Comparison of ENCODE assay signal across 11 cellular contexts in the genomic region with DNA sequence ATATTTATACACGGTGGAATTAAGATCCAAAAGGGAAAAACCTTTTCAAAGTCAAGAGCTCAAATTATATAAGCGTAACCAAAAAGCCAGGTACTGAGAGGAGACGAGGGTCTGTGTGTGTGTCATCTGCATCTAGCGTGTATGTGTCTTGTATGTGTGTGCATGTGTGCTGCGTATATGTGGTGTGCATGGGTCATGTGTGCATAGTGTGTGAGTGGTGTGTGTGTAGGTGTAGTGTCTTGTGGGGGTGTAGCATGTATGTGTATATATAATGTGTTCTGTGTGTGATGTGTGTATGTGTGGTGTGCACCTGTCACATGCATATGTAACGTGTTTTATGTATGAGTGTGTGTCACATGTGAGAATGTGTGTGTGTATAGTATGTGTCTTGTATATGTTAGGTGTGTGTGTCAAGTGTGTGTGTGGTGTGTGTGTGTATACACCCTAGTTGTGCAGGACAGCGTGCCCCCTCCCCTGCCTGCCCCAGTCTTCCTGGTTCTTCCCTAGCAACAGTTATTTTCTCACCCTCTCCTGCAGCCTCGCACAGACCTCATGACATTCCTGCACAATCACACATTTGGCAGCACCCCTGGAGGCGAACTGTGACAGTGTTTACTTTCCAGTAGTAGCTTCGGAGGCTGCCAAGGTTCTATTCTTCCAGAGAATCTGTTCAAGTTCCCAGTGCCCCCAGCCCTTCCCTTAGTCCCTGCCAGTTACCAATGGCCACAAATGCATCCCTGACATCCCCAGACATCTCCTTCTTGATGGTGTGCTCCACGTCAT. TPM values are rescaled to one million over a fixed set of nuclear protein-coding genes. Genes with fewer than 3 reads are reported as not detected.
A peak's percentile ranks its signal among the peaks of the same experiment; 100 is the strongest.
DNase-seq lines count a peak whose midpoint lies in the region; ATAC-seq, FAIRE-seq and TF ChIP-seq lines count a peak whose summit lies in the region.
"Had no signal": no experiment of that assay in that cellular context is flagged by ENCODE, and none has a peak within 500 bp of the region (broad histone marks: within the 10 kb centered on the region; RNA-seq: fewer than 3 reads in every experiment).

No MANE protein-coding gene starts in this region.

- H3K9me3 ChIP-seq in body of pancreas (no peaks in the 10 kb centered on the region), gastrocnemius medialis (no peaks in the 10 kb centered on the region), ovary (no peaks in the 10 kb centered on the region)

- H3K9me3 Mint-ChIP-seq in natural killer cell treated with Interleukin-12 subunit alpha and Interleukin-12 subunit beta and Interleukin-15 and Interleukin-18, amount 100 ng/mL, for 72 hours = no peaks in the 10 kb centered on the region
- H3K9me3 Mint-ChIP-seq: activated B cell treated with CpG ODN at 0.5 μM for 24 hours had no signal

- no peaks in the 10 kb centered on the region for H3K27me3 Mint-ChIP-seq in natural killer cell treated with Interleukin-12 subunit alpha and Interleukin-12 subunit beta and Interleukin-15 and Interleukin-18, amount 100 ng/mL, for 72 hours
- H3K27me3 Mint-ChIP-seq: activated B cell treated with CpG ODN at 0.5 μM for 24 hours had no signal

- ATAC-seq in body of pancreas (peak; percentile 96), left ventricle myocardium superior (peak; percentile 78), gastrocnemius medialis (peak in 1 of 2 donors; percentile 55), HG03097 (IDR thresholded peaks at IDR 0.05; ENCODE audit: low FRiP score, unreplicated experiment) (no peak)
- ATAC-seq in natural killer cell treated with Interleukin-12 subunit alpha and Interleukin-12 subunit beta and Interleukin-15 and Interleukin-18, amount 100 ng/mL, for 72 hours = no peak

- peaks cover 13 to 23% of the 10 kb centered on the region in 2 donors for H3K4me1 Mint-ChIP-seq in natural killer cell treated with Interleukin-12 subunit alpha and Interleukin-12 subunit beta and Interleukin-15 and Interleukin-18, amount 100 ng/mL, for 72 hours (ENCODE audit: low read depth in 2 of 2)

- H3K4me3 ChIP-seq in body of pancreas (no peak overlapping the region), gastrocnemius medialis (no peak overlapping the region), ovary (no peak overlapping the region)

- TF ChIP-seq EP300 in ovary (IDR thresholded peaks at IDR 0.05) = no peak

- TF ChIP-seq POLR2A in GM12891 (IDR thresholded peaks at IDR 0.05; ENCODE audit: low read depth, low read length) (no peak), body of pancreas (IDR thresholded peaks at IDR 0.05) (no peak), gastrocnemius medialis (IDR thresholded peaks at IDR 0.05) (no peak), ovary (IDR thresholded peaks at IDR 0.05) (no peak)

- H3K36me3 Mint-ChIP-seq in natural killer cell treated with Interleukin-12 subunit alpha and Interleukin-12 subunit beta and Interleukin-15 and Interleukin-18, amount 100 ng/mL, for 72 hours = peaks cover 24% of the 10 kb centered on the region

- peak overlapping the region in 1 of 2 donors; percentile 2 for H3K27ac Mint-ChIP-seq in natural killer cell treated with Interleukin-12 subunit alpha and Interleukin-12 subunit beta and Interleukin-15 and Interleukin-18, amount 100 ng/mL, for 72 hours
- H3K27ac Mint-ChIP-seq: activated B cell treated with CpG ODN at 0.5 μM for 24 hours had no signal

- TF ChIP-seq CTCF in body of pancreas (IDR thresholded peaks at IDR 0.05) (peak in 4 of 7 experiments; percentile 48 to 58 (median 51)), gastrocnemius medialis (IDR thresholded peaks at IDR 0.05 in 4 of 5, conservative IDR thresholded peaks at IDR 0.05 in 1 of 5) (no peak), ovary (IDR thresholded peaks at IDR 0.05) (no peak)

- intact Hi-C loops in body of pancreas (cut with DNase I) (loop anchor here (5.0 kb wide), 1 partner anchor 36 kb away; no protein-coding TSS in a partner anchor), left ventricle myocardium superior (cut with micrococcal nuclease) (no loop called here), gastrocnemius medialis (cut with DNase I; ENCODE audit: low total_unique reads) (no loop called here), ovary (cut with DNase I) (loop anchor here in 3 of 4 donors (2.0 to 10.0 kb wide), 4 partner anchors 36 to 103 kb away; no protein-coding TSS in a partner anchor)

- H3K27me3 ChIP-seq in body of pancreas (no peaks in the 10 kb centered on the region), gastrocnemius medialis (no peaks in the 10 kb centered on the region), ovary (no peaks in the 10 kb centered on the region)

- H3K27ac ChIP-seq in body of pancreas (peak overlapping the region; percentile 77 to 86 (median 82)), gastrocnemius medialis (peak overlapping the region; percentile 58 to 88 (median 79)), ovary (no peak overlapping the region)

- H3K4me1 ChIP-seq in body of pancreas (peaks cover 55% of the 10 kb centered on the region), gastrocnemius medialis (peaks cover 39 to 45% of the 10 kb centered on the region in 2 donors), ovary (ENCODE audit: insufficient read depth) (peaks cover 18% of the 10 kb centered on the region)

- in situ Hi-C loops in gastrocnemius medialis (cut with MboI; ENCODE audit: low sequenced_read_pairs in 4 of 4) = no loop called here

- H3K36me3 ChIP-seq in body of pancreas (replicated peaks in 1 of 2; ENCODE audit: insufficient read depth in 1 of 2, low read depth in 2 of 2) = no peaks in the 10 kb centered on the region
- peaks cover 0 to 27% of the 10 kb centered on the region in 2 donors for H3K36me3 ChIP-seq in gastrocnemius medialis
- H3K36me3 ChIP-seq in ovary = no peaks in the 10 kb centered on the region

- DNase-seq in GM12891 (ENCODE audit: insufficient read length, low spot score) (no peak), body of pancreas (peak; percentile 89 to 96 (median 94)), left ventricle myocardium superior (peak; percentile 67), gastrocnemius medialis (peak in 1 of 2 donors; percentile 55), ovary (no peak), NCI-H1436 treated with DMSO at 0.1 percent for 48 hours (lab: John Stamatoyannopoulos, UW) (no peak)
- no peak for DNase-seq in natural killer cell treated with Interleukin-12 subunit alpha and Interleukin-12 subunit beta and Interleukin-15 and Interleukin-18, amount 100 ng/mL, for 72 hours (ENCODE audit: low spot score)
- DNase-seq: activated B cell treated with CpG ODN at 0.5 μM for 24 hours, DMS79 treated with DMSO at 0.1 percent for 48 hours, OCI-M1 had no signal

- no peak overlapping the region for H3K4me3 Mint-ChIP-seq in natural killer cell treated with Interleukin-12 subunit alpha and Interleukin-12 subunit beta and Interleukin-15 and Interleukin-18, amount 100 ng/mL, for 72 hours
- H3K4me3 Mint-ChIP-seq: activated B cell treated with CpG ODN at 0.5 μM for 24 hours had no signal

- WGBS in body of pancreas, 2 donors = 47 to 48% methylated on average over 10 to 11 of the region's 11 CpGs
- WGBS in ovary, 3 donors = 69 to 73% (median 72%) methylated on average over 11 of the region's 11 CpGs

- peak; percentile 67 for FAIRE-seq in GM12891 (lab: Jason Lieb, UNC)

TF ChIP-seq in GM12891, 5 proteins besides CTCF, POLR2A, EP300 and RAD21:
- TF ChIP-seq TAF1 (IDR thresholded peaks at IDR 0.05; ENCODE audit: low read depth, low read length) (no peak), POU2F2 (IDR thresholded peaks at IDR 0.05; ENCODE audit: low read depth, low read length) (no peak), POLR2AphosphoS5 (IDR thresholded peaks at IDR 0.05; ENCODE audit: low read depth, low read length) (peak; percentile 55; the same call in 1 of the 2 replicates)

RNA-seq across cellular contexts. Expression of gene TNIP1, which starts 27.1 kb away (rescaled TPM):
- 253 TPM for polyA plus RNA-seq in GM12891 (2012; ENCODE audit: low read depth, missing spikeins)
- total RNA-seq in body of pancreas (100 to 1,000 TPM in 1 of 2 donors, 10 to 100 TPM in 1; 89.3 to 111 TPM), left ventricle myocardium superior (137 TPM), gastrocnemius medialis (100 to 1,000 TPM; 112 to 228 (median 188) TPM), ovary (10 to 100 TPM; 39.4 to 89.7 (median 69.9) TPM)
- 10 to 100 TPM; 51.0 to 57.6 TPM for polyA plus RNA-seq in ovary
- total RNA-seq in natural killer cell treated with Interleukin-12 subunit alpha and Interleukin-12 subunit beta and Interleukin-15 and Interleukin-18, amount 100 ng/mL, for 72 hours = 100 to 1,000 TPM; 154 to 260 TPM

RNA-seq across cellular contexts. Expression of gene ANXA6, which starts 49.6 kb away (rescaled TPM):
- 409 TPM for polyA plus RNA-seq in GM12891 (2012; ENCODE audit: low read depth, missing spikeins)
- total RNA-seq in body of pancreas (10 to 100 TPM; 60.3 to 60.4 TPM), left ventricle myocardium superior (214 TPM), gastrocnemius medialis (100 to 1,000 TPM in 3 of 4 donors, 10 to 100 TPM in 1; 91.6 to 164 (median 142) TPM), ovary (100 to 1,000 TPM; 117 to 346 (median 225) TPM)
- 100 to 1,000 TPM; 183 to 541 TPM for polyA plus RNA-seq in ovary
- 100 to 1,000 TPM; 271 to 398 TPM for total RNA-seq in natural killer cell treated with Interleukin-12 subunit alpha and Interleukin-12 subunit beta and Interleukin-15 and Interleukin-18, amount 100 ng/mL, for 72 hours

Comparison
In these comparisons a context has a peak if more than half of its experiments do, and no peak if none do; other contexts are left out.
1. DNase-seq: peak in body of pancreas (4 of 4) and left ventricle myocardium superior (single experiment); none in GM12891 (single experiment), ovary (0 of 5), NCI-H1436 treated with DMSO at 0.1 percent for 48 hours (single experiment) and natural killer cell treated with Interleukin-12 subunit alpha and Interleukin-12 subunit beta and Interleukin-15 and Interleukin-18, amount 100 ng/mL, for 72 hours (single experiment).
2. ATAC-seq: peak in body of pancreas (single experiment) and left ventricle myocardium superior (single experiment); none in HG03097 (single experiment) and natural killer cell treated with Interleukin-12 subunit alpha and Interleukin-12 subunit beta and Interleukin-15 and Interleukin-18, amount 100 ng/mL, for 72 hours (0 of 2).
3. H3K27ac ChIP-seq: peak in body of pancreas (4 of 4) and gastrocnemius medialis (4 of 4); none in ovary (0 of 2).
4. CTCF ChIP-seq: peak in body of pancreas (4 of 7); none in gastrocnemius medialis (0 of 5) and ovary (0 of 3).
5. intact Hi-C loops: an anchor here in body of pancreas (5.0 kb wide) and ovary (2.0 to 10.0 kb wide); none called in left ventricle myocardium superior and gastrocnemius medialis.